8 cellular contexts compared by ENCODE assay signal in genomic region chr13:30395192-30396158, GRCh38. TPM values are rescaled to one million over a fixed set of nuclear protein-coding genes. Genes with fewer than 3 reads are reported as not detected.
DNase-seq lines count a peak whose midpoint lies in the region; ATAC-seq lines count a peak whose summit lies in the region.

No MANE protein-coding gene starts in this region.

- CTCF ChIA-PET in activated CD4-positive, alpha-beta memory T cell treated with anti-CD3 and anti-CD28 coated beads for 36 hours (lab: Charles Lee): interaction anchor here (0.9 to 1.7 kb wide), 6 partner anchors 12 to 281 kb away, joined by 3 to 10 read pairs (median 4); no protein-coding TSS in a partner anchor

- ATAC-seq in GM19043 (IDR thresholded peaks at IDR 0.05; ENCODE audit: low read depth, unreplicated experiment) (peak; percentile 62), HG03442 (IDR thresholded peaks at IDR 0.05; ENCODE audit: unreplicated experiment) (peak; percentile 53)
- peak; percentile 86 for ATAC-seq in effector memory CD8-positive, alpha-beta T cell (replicated peaks)

- intact Hi-C loops in activated CD4-positive, alpha-beta memory T cell treated with anti-CD3 and anti-CD28 coated beads for 36 hours (cut with micrococcal nuclease): loop anchor here (1.0 to 2.0 kb wide), 5 partner anchors 13 to 69 kb away; partner anchors contain the start of gene UBE2L5

- DNase-seq in AML-193 (lab: John Stamatoyannopoulos, UW): peak; percentile 98 to 99
- DNase-seq in NCI-H748 treated with DMSO at 0.1 percent for 48 hours (lab: John Stamatoyannopoulos, UW): peak; percentile 98
- DNase-seq in activated CD4-positive, alpha-beta memory T cell treated with anti-CD3 and anti-CD28 coated beads for 36 hours: peak; percentile 85
- DNase-seq in effector memory CD8-positive, alpha-beta T cell: peak; percentile 59 to 61 (median 60)
- peak; percentile 80 to 87 for DNase-seq in lung microvascular endothelial cell (ENCODE audit: low read depth in 2 of 2)
- peak; percentile 43 to 57 (median 48) for DNase-seq in stimulated activated CD4-positive, alpha-beta T cell treated with anti-CD3 and anti-CD28 coated beads, TNF-alpha, amount 100 ng/mL, for 48 hours (ENCODE audit: low read depth in 3 of 3)

- H3K9me3 Mint-ChIP-seq in activated CD4-positive, alpha-beta memory T cell treated with anti-CD3 and anti-CD28 coated beads for 36 hours: no peaks in the 10 kb centered on the region
- H3K9me3 Mint-ChIP-seq in effector memory CD8-positive, alpha-beta T cell: no peaks in the 10 kb centered on the region

- POLR2A ChIA-PET in activated CD4-positive, alpha-beta memory T cell treated with anti-CD3 and anti-CD28 coated beads for 36 hours (lab: Charles Lee): interaction anchor here (0.9 to 1.4 kb wide), 7 partner anchors 10 to 262 kb away, joined by 3 to 6 read pairs (median 4); partner anchors contain the start of gene UBE2L5

- H3K27ac Mint-ChIP-seq in activated CD4-positive, alpha-beta memory T cell treated with anti-CD3 and anti-CD28 coated beads for 36 hours: peak overlapping the region; percentile 83
- H3K27ac Mint-ChIP-seq in effector memory CD8-positive, alpha-beta T cell: peak overlapping the region; percentile 94 to 98

- no peaks in the 10 kb centered on the region for H3K36me3 Mint-ChIP-seq in activated CD4-positive, alpha-beta memory T cell treated with anti-CD3 and anti-CD28 coated beads for 36 hours
- H3K36me3 Mint-ChIP-seq in effector memory CD8-positive, alpha-beta T cell (ENCODE audit: insufficient read depth): no peaks in the 10 kb centered on the region

- peaks cover 23% of the 10 kb centered on the region for H3K4me1 Mint-ChIP-seq in activated CD4-positive, alpha-beta memory T cell treated with anti-CD3 and anti-CD28 coated beads for 36 hours (ENCODE audit: low read depth)
- H3K4me1 Mint-ChIP-seq in effector memory CD8-positive, alpha-beta T cell (ENCODE audit: low read depth in 2 of 2): peaks cover 15 to 21% of the 10 kb centered on the region in 2 donors

- peak overlapping the region; percentile 81 for H3K4me3 Mint-ChIP-seq in activated CD4-positive, alpha-beta memory T cell treated with anti-CD3 and anti-CD28 coated beads for 36 hours
- H3K4me3 Mint-ChIP-seq in effector memory CD8-positive, alpha-beta T cell: peak overlapping the region; percentile 85

- H3K27me3 Mint-ChIP-seq in activated CD4-positive, alpha-beta memory T cell treated with anti-CD3 and anti-CD28 coated beads for 36 hours: no peaks in the 10 kb centered on the region
- H3K27me3 Mint-ChIP-seq in effector memory CD8-positive, alpha-beta T cell: no peaks in the 10 kb centered on the region

RNA-seq across cellular contexts. Expression of gene UBE2L5, which starts 26.8 kb away (rescaled TPM):
- total RNA-seq in activated CD4-positive, alpha-beta memory T cell treated with anti-CD3 and anti-CD28 coated beads for 36 hours: not detected
- not detected in 2 replicates for total RNA-seq in lung microvascular endothelial cell

Comparison
In these comparisons a context has a peak if more than half of its experiments do, and no peak if none do; other contexts are left out.
1. Peak in every context shown above with its lines: DNase-seq and ATAC-seq.
2. DNase-seq: peak in every context shown above with its lines; median percentile 98 in AML-193; 98 in NCI-H748 treated with DMSO at 0.1 percent for 48 hours; 85 in activated CD4-positive, alpha-beta memory T cell treated with anti-CD3 and anti-CD28 coated beads for 36 hours; 84 in lung microvascular endothelial cell; 60 in effector memory CD8-positive, alpha-beta T cell; 48 in stimulated activated CD4-positive, alpha-beta T cell treated with anti-CD3 and anti-CD28 coated beads, TNF-alpha, amount 100 ng/mL, for 48 hours.